Comparison of ENCODE assay signal across 1 cellular context in the genomic region with DNA sequence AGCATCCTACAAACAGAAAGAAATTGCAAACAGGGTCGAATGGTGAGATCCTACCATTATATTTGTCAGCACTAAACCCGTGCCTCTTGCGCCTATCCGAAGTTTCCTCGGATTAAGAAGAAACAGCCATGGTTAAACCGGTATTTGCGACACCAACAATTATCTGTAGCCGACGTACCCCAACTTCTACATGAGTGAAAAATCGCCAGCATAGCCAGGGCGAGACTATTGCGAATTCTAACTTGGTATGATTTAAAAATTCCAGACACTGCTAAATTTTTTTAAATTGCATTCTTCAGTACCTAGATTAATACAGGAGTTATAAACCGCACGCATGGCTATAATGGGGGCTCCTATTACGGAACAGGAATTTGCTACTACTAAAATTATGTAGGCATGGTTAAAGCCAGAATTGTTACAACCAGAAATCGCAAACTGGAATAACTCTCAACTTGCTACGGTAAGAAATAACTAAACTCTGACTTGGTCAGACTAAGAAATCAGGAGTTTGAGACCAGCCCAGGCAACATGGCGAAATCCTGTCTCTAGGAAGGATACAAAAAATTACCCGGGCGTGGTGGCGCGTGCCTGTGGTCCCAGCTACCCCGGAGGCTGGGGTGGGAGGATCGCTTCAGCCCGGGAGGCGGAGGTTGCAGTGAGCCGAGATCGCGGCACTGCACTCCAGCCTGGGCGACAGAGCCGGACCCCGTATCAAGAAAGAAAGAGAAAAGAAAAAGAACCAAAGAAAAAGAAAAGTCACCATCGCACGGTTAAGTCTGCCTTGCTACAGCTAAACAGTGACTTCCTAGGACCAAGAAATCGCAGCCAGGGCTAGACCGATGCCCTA.
TF ChIP-seq lines count a peak whose summit lies in the region.

No MANE protein-coding gene starts in this region.

TF ChIP-seq in GM12878, 131 proteins besides CTCF, POLR2A, EP300 and RAD21 (continued from another document and continues in another):
- TF ChIP-seq, protein P1, sequence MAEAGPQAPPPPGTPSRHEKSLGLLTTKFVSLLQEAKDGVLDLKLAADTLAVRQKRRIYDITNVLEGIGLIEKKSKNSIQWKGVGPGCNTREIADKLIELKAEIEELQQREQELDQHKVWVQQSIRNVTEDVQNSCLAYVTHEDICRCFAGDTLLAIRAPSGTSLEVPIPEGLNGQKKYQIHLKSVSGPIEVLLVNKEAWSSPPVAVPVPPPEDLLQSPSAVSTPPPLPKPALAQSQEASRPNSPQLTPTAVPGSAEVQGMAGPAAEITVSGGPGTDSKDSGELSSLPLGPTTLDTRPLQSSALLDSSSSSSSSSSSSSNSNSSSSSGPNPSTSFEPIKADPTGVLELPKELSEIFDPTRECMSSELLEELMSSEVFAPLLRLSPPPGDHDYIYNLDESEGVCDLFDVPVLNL (IDR thresholded peaks at IDR 0.05; ENCODE audit: low read depth, low read length): no peak
- TF ChIP-seq ZSCAN29 (IDR thresholded peaks at IDR 0.05) (0 out of 2 replicates have a peak, but pooled peaks have one; percentile 16), RCOR1 (conservative IDR thresholded peaks at IDR 0.05; ENCODE audit: low read depth, low read length) (no peak), REST (IDR thresholded peaks at IDR 0.05; ENCODE audit: low read depth, low read length) (no peak), CUX1 (IDR thresholded peaks at IDR 0.05; ENCODE audit: insufficient replicate concordance, low read depth, low read length) (no peak), BCL11A (IDR thresholded peaks at IDR 0.05; ENCODE audit: low read depth, low read length) (no peak), SIX5 (IDR thresholded peaks at IDR 0.05; ENCODE audit: low read depth, low read length, severe bottlenecking) (no peak), PRDM15 (CRISPR knock-in tag; IDR thresholded peaks at IDR 0.05) (no peak), ELK1 (IDR thresholded peaks at IDR 0.05; ENCODE audit: low read depth, low read length) (no peak), ATF7 (IDR thresholded peaks at IDR 0.05; ENCODE audit: low read depth) (no peak), WRNIP1 (IDR thresholded peaks at IDR 0.05; ENCODE audit: borderline replicate concordance, low read depth, low read length) (no peak), ZNF622 (IDR thresholded peaks at IDR 0.05) (no peak), FOXK2 (IDR thresholded peaks at IDR 0.05) (no peak), SRF (IDR thresholded peaks at IDR 0.05; ENCODE audit: low read depth in 2 of 2, low read length in 2 of 2) (no peak), MYC (IDR thresholded peaks at IDR 0.05; ENCODE audit: insufficient read depth, insufficient read length, insufficient replicate concordance, low read length, severe bottlenecking) (no peak), NR2F1 (conservative IDR thresholded peaks at IDR 0.05) (no peak), NFXL1 (IDR thresholded peaks at IDR 0.05; ENCODE audit: borderline replicate concordance) (no peak), ESRRA (IDR thresholded peaks at IDR 0.05; ENCODE audit: low read length) (no peak), EED (IDR thresholded peaks at IDR 0.05; ENCODE audit: low read depth) (no peak), TARDBP (IDR thresholded peaks at IDR 0.05; ENCODE audit: borderline replicate concordance) (no peak), GATAD2B (conservative IDR thresholded peaks at IDR 0.05; ENCODE audit: low read depth) (0 out of 2 replicates have a peak, but pooled peaks have one; percentile 32), ASH2L (IDR thresholded peaks at IDR 0.05; ENCODE audit: borderline replicate concordance, low read depth) (no peak), SUPT20H (IDR thresholded peaks at IDR 0.05; ENCODE audit: borderline replicate concordance, control insufficient read depth, low read depth, low read length) (no peak), YBX1 (IDR thresholded peaks at IDR 0.05) (no peak), NFIC (IDR thresholded peaks at IDR 0.05; ENCODE audit: low read depth, low read length) (no peak; the same call in 1 of the 2 replicates), TBL1XR1 (IDR thresholded peaks at IDR 0.05; ENCODE audit: low read depth, low read length) (no peak), RELA (IDR thresholded peaks at IDR 0.05; ENCODE audit: borderline replicate concordance, partially characterized antibody) (no peak), KLF5 (IDR thresholded peaks at IDR 0.05; ENCODE audit: partially characterized antibody) (no peak), MTA3 (IDR thresholded peaks at IDR 0.05; ENCODE audit: borderline replicate concordance, low read length) (no peak), YY1 (IDR thresholded peaks at IDR 0.05; ENCODE audit: low read depth, low read length) (peak; percentile 55; the same call in 1 of the 2 replicates), BMI1 (IDR thresholded peaks at IDR 0.05; ENCODE audit: borderline replicate concordance) (no peak), STAT1 (conservative IDR thresholded peaks at IDR 0.05) (no peak), POU2F2 (IDR thresholded peaks at IDR 0.05; ENCODE audit: borderline replicate concordance, low read depth, low read length) (no peak), NKRF (conservative IDR thresholded peaks at IDR 0.05) (no peak), BHLHE40 (IDR thresholded peaks at IDR 0.05; ENCODE audit: borderline replicate concordance in 1 of 2, low read depth in 2 of 2, low read length in 1 of 2) (peak; percentile 81 to 89), FOXM1 (IDR thresholded peaks at IDR 0.05; ENCODE audit: low read depth, low read length) (no peak)
- TF ChIP-seq, protein P2, sequence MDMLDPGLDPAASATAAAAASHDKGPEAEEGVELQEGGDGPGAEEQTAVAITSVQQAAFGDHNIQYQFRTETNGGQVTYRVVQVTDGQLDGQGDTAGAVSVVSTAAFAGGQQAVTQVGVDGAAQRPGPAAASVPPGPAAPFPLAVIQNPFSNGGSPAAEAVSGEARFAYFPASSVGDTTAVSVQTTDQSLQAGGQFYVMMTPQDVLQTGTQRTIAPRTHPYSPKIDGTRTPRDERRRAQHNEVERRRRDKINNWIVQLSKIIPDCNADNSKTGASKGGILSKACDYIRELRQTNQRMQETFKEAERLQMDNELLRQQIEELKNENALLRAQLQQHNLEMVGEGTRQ (IDR thresholded peaks at IDR 0.05; ENCODE audit: borderline replicate concordance, low read depth, low read length): no peak
- TF ChIP-seq, protein P3, sequence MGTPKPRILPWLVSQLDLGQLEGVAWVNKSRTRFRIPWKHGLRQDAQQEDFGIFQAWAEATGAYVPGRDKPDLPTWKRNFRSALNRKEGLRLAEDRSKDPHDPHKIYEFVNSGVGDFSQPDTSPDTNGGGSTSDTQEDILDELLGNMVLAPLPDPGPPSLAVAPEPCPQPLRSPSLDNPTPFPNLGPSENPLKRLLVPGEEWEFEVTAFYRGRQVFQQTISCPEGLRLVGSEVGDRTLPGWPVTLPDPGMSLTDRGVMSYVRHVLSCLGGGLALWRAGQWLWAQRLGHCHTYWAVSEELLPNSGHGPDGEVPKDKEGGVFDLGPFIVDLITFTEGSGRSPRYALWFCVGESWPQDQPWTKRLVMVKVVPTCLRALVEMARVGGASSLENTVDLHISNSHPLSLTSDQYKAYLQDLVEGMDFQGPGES (IDR thresholded peaks at IDR 0.05): no peak
